Comparison of ENCODE assay signal across 21 cellular contexts in the genomic region with DNA sequence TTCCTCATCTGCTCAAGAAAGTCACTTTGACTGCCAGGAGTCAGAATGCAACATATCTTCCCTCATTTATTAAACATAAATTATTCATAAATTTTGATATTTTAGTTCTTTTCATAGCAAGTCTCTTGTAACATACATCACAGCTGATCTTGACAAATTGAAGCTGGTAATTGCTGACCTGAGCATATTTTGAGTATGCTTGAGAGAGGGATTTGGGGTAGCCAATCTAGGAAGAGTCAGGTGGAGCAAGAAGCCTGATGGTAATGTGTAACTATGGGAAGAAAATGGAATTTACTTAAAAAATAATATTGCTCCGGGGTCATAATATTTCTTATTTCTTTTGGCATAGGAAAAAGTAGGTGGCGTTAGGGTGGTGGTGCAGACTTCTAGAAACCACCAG. TPM values are rescaled to one million over a fixed set of nuclear protein-coding genes. Genes with fewer than 3 reads are reported as not detected.
DNase-seq lines count a peak whose midpoint lies in the region; ATAC-seq and TF ChIP-seq lines count a peak whose summit lies in the region.
"Had no signal": no experiment of that assay in that cellular context is flagged by ENCODE, and none has a peak within 500 bp of the region (broad histone marks: within the 10 kb centered on the region; RNA-seq: fewer than 3 reads in every experiment).

No MANE protein-coding gene starts in this region.

- no peaks in the 10 kb centered on the region for H3K9me3 ChIP-seq in CD8-positive, alpha-beta memory T cell (ENCODE audit: low read length)
- H3K9me3 ChIP-seq in muscle layer of duodenum (ENCODE audit: control insufficient read depth in 1 of 2, low read length in 2 of 2) (no peaks in the 10 kb centered on the region), tibial artery (no peaks in the 10 kb centered on the region)
- H3K9me3 ChIP-seq: Caco-2 had no signal

- no peaks in the 10 kb centered on the region for H3K36me3 ChIP-seq in CD8-positive, alpha-beta memory T cell (ENCODE audit: insufficient read depth, low read length)
- H3K36me3 ChIP-seq in muscle layer of duodenum (ENCODE audit: control insufficient read depth in 1 of 2, insufficient read depth in 2 of 2, low read length in 2 of 2) = no peaks in the 10 kb centered on the region
- no peaks in the 10 kb centered on the region for H3K36me3 ChIP-seq in tibial artery
- H3K36me3 ChIP-seq: SJCRH30 had no signal

- no peak overlapping the region for H3K27ac Mint-ChIP-seq in CD8-positive, alpha-beta memory T cell
- peak overlapping the region; percentile 76 for H3K27ac Mint-ChIP-seq in chondrocyte (ENCODE audit: unreplicated experiment)
- no peak overlapping the region for H3K27ac Mint-ChIP-seq in stimulated activated effector memory CD8-positive, alpha-beta T cell treated with anti-CD3 and anti-CD28 coated beads, Interleukin-12 subunit alpha, Interleukin-12 subunit beta, amount 100 ng/mL, for 72 hours
- H3K27ac Mint-ChIP-seq in activated naive CD4-positive, alpha-beta T cell treated with anti-CD3 and anti-CD28 coated beads, Interleukin-2, amount 10 ng/mL, durations not matched to agents 7 days and 5 days = no peak overlapping the region
- H3K27ac Mint-ChIP-seq: CD14-positive monocyte had no signal

- H3K4me1 ChIP-seq in CD8-positive, alpha-beta memory T cell (ENCODE audit: insufficient read depth, low read length) = peaks cover 7% of the 10 kb centered on the region
- peaks cover 9 to 37% of the 10 kb centered on the region in 2 donors for H3K4me1 ChIP-seq in muscle layer of duodenum (ENCODE audit: control insufficient read depth in 1 of 2, insufficient read depth in 2 of 2, low read length in 2 of 2)
- peaks cover under 1 to 90% (median 38%) of the 10 kb centered on the region in 4 donors for H3K4me1 ChIP-seq in tibial artery
- H3K4me1 ChIP-seq: Caco-2 had no signal

- intact Hi-C loops in tibial artery (cut with DNase I; ENCODE audit: low total_unique reads) = no loop called here

- no peak overlapping the region for H3K4me3 Mint-ChIP-seq in CD8-positive, alpha-beta memory T cell
- no peak overlapping the region for H3K4me3 Mint-ChIP-seq in chondrocyte (ENCODE audit: unreplicated experiment)
- no peak overlapping the region for H3K4me3 Mint-ChIP-seq in stimulated activated effector memory CD8-positive, alpha-beta T cell treated with anti-CD3 and anti-CD28 coated beads, Interleukin-12 subunit alpha, Interleukin-12 subunit beta, amount 100 ng/mL, for 72 hours
- no peak overlapping the region for H3K4me3 Mint-ChIP-seq in activated naive CD4-positive, alpha-beta T cell treated with anti-CD3 and anti-CD28 coated beads, Interleukin-2, amount 10 ng/mL, durations not matched to agents 7 days and 5 days
- H3K4me3 Mint-ChIP-seq: CD14-positive monocyte had no signal

- no peak overlapping the region for H3K4me3 ChIP-seq in CD8-positive, alpha-beta memory T cell (ENCODE audit: low read length)
- H3K4me3 ChIP-seq in muscle layer of duodenum (ENCODE audit: low read depth in 1 of 2, low read length in 2 of 2) (no peak overlapping the region), tibial artery (no peak overlapping the region)
- H3K4me3 ChIP-seq: SJCRH30 had no signal

- no peaks in the 10 kb centered on the region for H3K36me3 Mint-ChIP-seq in CD8-positive, alpha-beta memory T cell
- H3K36me3 Mint-ChIP-seq in chondrocyte (ENCODE audit: low read depth) = no peaks in the 10 kb centered on the region
- H3K36me3 Mint-ChIP-seq in stimulated activated effector memory CD8-positive, alpha-beta T cell treated with anti-CD3 and anti-CD28 coated beads, Interleukin-12 subunit alpha, Interleukin-12 subunit beta, amount 100 ng/mL, for 72 hours = no peaks in the 10 kb centered on the region
- no peaks in the 10 kb centered on the region for H3K36me3 Mint-ChIP-seq in activated naive CD4-positive, alpha-beta T cell treated with anti-CD3 and anti-CD28 coated beads, Interleukin-2, amount 10 ng/mL, durations not matched to agents 7 days and 5 days

- CTCF ChIA-PET in CD8-positive, alpha-beta memory T cell (lab: Charles Lee) = no interaction called here
- CTCF ChIA-PET in activated naive CD4-positive, alpha-beta T cell treated with anti-CD3 and anti-CD28 coated beads, Interleukin-2, amount 10 ng/mL, durations not matched to agents 7 days and 5 days (lab: Charles Lee) = interaction anchor here (1.7 kb wide), 1 partner anchor 15 kb away, joined by 6 read pairs; no protein-coding TSS in a partner anchor

- no peaks in the 10 kb centered on the region for H3K9me3 Mint-ChIP-seq in CD8-positive, alpha-beta memory T cell
- no peaks in the 10 kb centered on the region for H3K9me3 Mint-ChIP-seq in chondrocyte (ENCODE audit: low read depth)
- no peaks in the 10 kb centered on the region for H3K9me3 Mint-ChIP-seq in stimulated activated effector memory CD8-positive, alpha-beta T cell treated with anti-CD3 and anti-CD28 coated beads, Interleukin-12 subunit alpha, Interleukin-12 subunit beta, amount 100 ng/mL, for 72 hours
- no peaks in the 10 kb centered on the region for H3K9me3 Mint-ChIP-seq in activated naive CD4-positive, alpha-beta T cell treated with anti-CD3 and anti-CD28 coated beads, Interleukin-2, amount 10 ng/mL, durations not matched to agents 7 days and 5 days

- H3K27ac ChIP-seq in CD8-positive, alpha-beta memory T cell (ENCODE audit: low read depth, low read length) = peak overlapping the region; percentile 62
- H3K27ac ChIP-seq in muscle layer of duodenum (ENCODE audit: low read length) (peak overlapping the region; percentile 78), tibial artery (peak overlapping the region; percentile 85 to 89)
- H3K27ac ChIP-seq: SJCRH30 had no signal

- in situ Hi-C loops in GM13976 (cut with MboI; ENCODE audit: low sequenced_read_pairs, unreplicated experiment) = no loop called here

- TF ChIP-seq CTCF in chondrocyte (IDR thresholded peaks at IDR 0.05) (no peak), tibial artery (IDR thresholded peaks at IDR 0.05) (no peak), GM13976 (IDR thresholded peaks at IDR 0.05; ENCODE audit: borderline replicate concordance, control extremely low read depth, extremely low read depth, insufficient read depth, missing control alignments) (no peak)

- no peak for ATAC-seq in stimulated activated effector memory CD8-positive, alpha-beta T cell treated with anti-CD3 and anti-CD28 coated beads, Interleukin-12 subunit alpha, Interleukin-12 subunit beta, amount 100 ng/mL, for 72 hours

- POLR2A ChIA-PET in CD8-positive, alpha-beta memory T cell (lab: Charles Lee) = no interaction called here

- H3K27me3 ChIP-seq in CD8-positive, alpha-beta memory T cell (ENCODE audit: insufficient read depth, low read length, poor library complexity, severe bottlenecking) = no peaks in the 10 kb centered on the region
- H3K27me3 ChIP-seq in muscle layer of duodenum (ENCODE audit: low read depth, low read length) (no peaks in the 10 kb centered on the region), tibial artery (no peaks in the 10 kb centered on the region)
- H3K27me3 ChIP-seq: SJCRH30 had no signal

- H3K4me1 Mint-ChIP-seq in CD8-positive, alpha-beta memory T cell = peaks cover 11 to 13% (median 13%) of the 10 kb centered on the region in 3 donors
- peaks cover 51% of the 10 kb centered on the region for H3K4me1 Mint-ChIP-seq in chondrocyte (ENCODE audit: low read depth)
- H3K4me1 Mint-ChIP-seq in stimulated activated effector memory CD8-positive, alpha-beta T cell treated with anti-CD3 and anti-CD28 coated beads, Interleukin-12 subunit alpha, Interleukin-12 subunit beta, amount 100 ng/mL, for 72 hours = peaks cover 9% of the 10 kb centered on the region
- H3K4me1 Mint-ChIP-seq in activated naive CD4-positive, alpha-beta T cell treated with anti-CD3 and anti-CD28 coated beads, Interleukin-2, amount 10 ng/mL, durations not matched to agents 7 days and 5 days = peaks cover 8% of the 10 kb centered on the region

- no peak for DNase-seq in CD8-positive, alpha-beta memory T cell
- DNase-seq in chondrocyte (ENCODE audit: low spot score) (no peak), tibial artery (no peak), GM13976 (ENCODE audit: low spot score) (no peak), medulla oblongata (ENCODE audit: extremely low spot score) (no peak)
- DNase-seq in stimulated activated effector memory CD8-positive, alpha-beta T cell treated with anti-CD3 and anti-CD28 coated beads, Interleukin-12 subunit alpha, Interleukin-12 subunit beta, amount 100 ng/mL, for 72 hours (ENCODE audit: low spot score in 2 of 2) = no peak
- no peak for DNase-seq in activated naive CD4-positive, alpha-beta T cell treated with anti-CD3 and anti-CD28 coated beads, Interleukin-2, amount 10 ng/mL, durations not matched to agents 7 days and 5 days
- DNase-seq: Caco-2, DMS53, H7, Kasumi-1, NCI-H1105 treated with DMSO at 0.1 percent for 48 hours, NCI-H1694 treated with DMSO at 0.1 percent for 48 hours, NCI-H2107, NCI-H345, NCI-H526 treated with DMSO at 0.1 percent for 48 hours, RPMI8226, SJCRH30 had no signal

- H3K27me3 Mint-ChIP-seq in CD8-positive, alpha-beta memory T cell = peaks cover 3 to 48% of the 10 kb centered on the region in 2 donors
- H3K27me3 Mint-ChIP-seq in chondrocyte (ENCODE audit: low read depth) = no peaks in the 10 kb centered on the region
- H3K27me3 Mint-ChIP-seq in activated naive CD4-positive, alpha-beta T cell treated with anti-CD3 and anti-CD28 coated beads, Interleukin-2, amount 10 ng/mL, durations not matched to agents 7 days and 5 days = peaks cover 11% of the 10 kb centered on the region

RNA-seq across cellular contexts. Expression of a gene that starts 12.7 kb away (rescaled TPM):
- total RNA-seq in CD8-positive, alpha-beta memory T cell = under 1 TPM; 0.09 to 0.27 TPM
- not detected for polyA plus RNA-seq in CD8-positive, alpha-beta memory T cell
- total RNA-seq in chondrocyte = 2.8 to 4.9 TPM (median 4.0 TPM) in 3 replicates
- total RNA-seq: H7, OCI-LY7 had no signal

RNA-seq across cellular contexts. Expression of a gene that starts 50.7 kb away (rescaled TPM):
- total RNA-seq in CD8-positive, alpha-beta memory T cell = 10 to 100 TPM; 24.4 to 30.7 TPM
- 31.6 TPM for polyA plus RNA-seq in CD8-positive, alpha-beta memory T cell
- total RNA-seq in chondrocyte = 14.2 to 18.6 TPM (median 17.4 TPM) in 3 replicates
